In the genomic region with DNA sequence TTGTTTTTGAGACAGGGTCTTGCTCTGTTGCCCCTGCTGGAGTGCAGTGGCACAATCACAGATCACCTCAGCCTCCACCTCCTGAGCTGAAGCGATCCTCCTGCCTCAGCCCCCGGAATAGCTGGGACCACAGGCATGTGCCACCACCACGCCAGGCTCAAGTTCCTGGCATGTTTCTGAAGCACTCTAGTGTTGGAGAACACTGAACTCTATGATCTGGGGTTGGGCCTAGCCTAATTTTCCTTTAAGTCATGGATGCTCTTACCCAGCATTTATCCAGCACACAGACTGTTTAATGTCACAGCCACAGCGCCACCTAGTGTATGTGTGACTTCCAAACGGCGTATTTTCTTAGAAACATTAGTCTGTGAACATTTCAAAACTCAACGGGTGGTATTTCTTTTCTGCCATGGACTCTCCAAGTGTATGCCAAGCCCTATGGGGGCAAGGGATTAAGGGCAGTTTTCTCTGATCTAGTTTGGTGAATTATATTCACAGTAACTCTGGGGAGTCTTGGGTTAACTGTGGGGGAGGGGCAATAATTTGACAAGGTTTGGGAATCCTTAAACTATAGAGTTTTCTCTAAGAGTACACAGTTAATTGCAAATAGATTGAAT, we compare ENCODE assay signal across 8 cellular contexts.
DNase-seq lines count a peak whose midpoint lies in the region; ATAC-seq lines count a peak whose summit lies in the region.

No MANE protein-coding gene starts in this region.

- no peak overlapping the region for H3K4me3 ChIP-seq in mesodermal cell (ENCODE audit: extremely low read depth, insufficient read depth, low read length, poor library complexity, severe bottlenecking)

- H3K27ac ChIP-seq in mesodermal cell (ENCODE audit: low read depth, low read length, severe bottlenecking): peak overlapping the region; percentile 57

- H3K4me3 Mint-ChIP-seq in activated CD8-positive, alpha-beta T cell treated with anti-CD3 and anti-CD28 coated beads, Interleukin-2, amount 10 ng/mL, durations not matched to agents 7 days and 5 days: no peak overlapping the region

- POLR2A ChIA-PET in activated CD8-positive, alpha-beta T cell treated with anti-CD3 and anti-CD28 coated beads, Interleukin-2, amount 10 ng/mL, durations not matched to agents 7 days and 5 days (lab: Charles Lee): interaction anchor here (0.6 to 6.6 kb wide), 3 partner anchors 23 to 96 kb away, joined by 3 to 76 read pairs (median 50); a partner anchor contains a TSS

- ATAC-seq in GM19328 (IDR thresholded peaks at IDR 0.05; ENCODE audit: unreplicated experiment) (peak; percentile 66), HG03565 (IDR thresholded peaks at IDR 0.05; ENCODE audit: unreplicated experiment) (peak; percentile 57)
- peak; percentile 81 for ATAC-seq in activated CD8-positive, alpha-beta T cell treated with anti-CD3 and anti-CD28 coated beads, Interleukin-2, amount 10 ng/mL, durations not matched to agents 7 days and 5 days

- peak overlapping the region; percentile 85 for H3K27ac Mint-ChIP-seq in activated CD8-positive, alpha-beta T cell treated with anti-CD3 and anti-CD28 coated beads, Interleukin-2, amount 10 ng/mL, durations not matched to agents 7 days and 5 days

- peaks cover 2% of the 10 kb centered on the region for H3K36me3 ChIP-seq in mesodermal cell (ENCODE audit: control insufficient read depth, insufficient read depth, low read length)

- 36 to 43% methylated on average over 6 to 7 of the region's 7 CpGs for WGBS in mesodermal cell (ENCODE audit: insufficient coverage in 2 of 2), 2 experiments

- no peaks in the 10 kb centered on the region for H3K9me3 ChIP-seq in mesodermal cell (ENCODE audit: control insufficient read depth, low read length)

- peaks cover 40% of the 10 kb centered on the region for H3K4me1 Mint-ChIP-seq in activated CD8-positive, alpha-beta T cell treated with anti-CD3 and anti-CD28 coated beads, Interleukin-2, amount 10 ng/mL, durations not matched to agents 7 days and 5 days (ENCODE audit: low read depth)

- peaks cover 13% of the 10 kb centered on the region for H3K36me3 Mint-ChIP-seq in activated CD8-positive, alpha-beta T cell treated with anti-CD3 and anti-CD28 coated beads, Interleukin-2, amount 10 ng/mL, durations not matched to agents 7 days and 5 days (ENCODE audit: low read depth)

- H3K4me1 ChIP-seq in mesodermal cell (ENCODE audit: control insufficient read depth, insufficient read depth, low read length, poor library complexity, severe bottlenecking): peaks cover 17% of the 10 kb centered on the region

- DNase-seq in C1 segment of cervical spinal cord (lab: John Stamatoyannopoulos, UW) (peak in 11 of 14 donors; percentile 6 to 68 (median 47)), NCI-H82 treated with DMSO at 0.1 percent for 48 hours (lab: John Stamatoyannopoulos, UW; ENCODE audit: unreplicated experiment) (peak; percentile 58)
- DNase-seq in activated CD8-positive, alpha-beta T cell treated with anti-CD3 and anti-CD28 coated beads, Interleukin-2, amount 10 ng/mL, durations not matched to agents 7 days and 5 days: peak; percentile 93
- DNase-seq in effector CD8-positive, alpha-beta T cell (lab: John Stamatoyannopoulos, UW): peak; percentile 68
- DNase-seq in stimulated activated CD8-positive, alpha-beta memory T cell treated with anti-CD3 and anti-CD28 coated beads, Interleukin-2, amount 100 ng/mL, for 1 hour (ENCODE audit: low read depth in 2 of 2): peak; percentile 60 to 75

- no peaks in the 10 kb centered on the region for H3K27me3 Mint-ChIP-seq in activated CD8-positive, alpha-beta T cell treated with anti-CD3 and anti-CD28 coated beads, Interleukin-2, amount 10 ng/mL, durations not matched to agents 7 days and 5 days (ENCODE audit: low read depth)

- no peaks in the 10 kb centered on the region for H3K9me3 Mint-ChIP-seq in activated CD8-positive, alpha-beta T cell treated with anti-CD3 and anti-CD28 coated beads, Interleukin-2, amount 10 ng/mL, durations not matched to agents 7 days and 5 days (ENCODE audit: insufficient read depth)

- CTCF ChIA-PET in activated CD8-positive, alpha-beta T cell treated with anti-CD3 and anti-CD28 coated beads, Interleukin-2, amount 10 ng/mL, durations not matched to agents 7 days and 5 days (lab: Charles Lee): interaction anchor here (0.9 to 12.5 kb wide), 11 partner anchors 12 to 345 kb away, joined by 3 to 346 read pairs (median 9); a partner anchor contains a TSS
